16 cellular contexts compared by ENCODE assay signal in the genomic region with DNA sequence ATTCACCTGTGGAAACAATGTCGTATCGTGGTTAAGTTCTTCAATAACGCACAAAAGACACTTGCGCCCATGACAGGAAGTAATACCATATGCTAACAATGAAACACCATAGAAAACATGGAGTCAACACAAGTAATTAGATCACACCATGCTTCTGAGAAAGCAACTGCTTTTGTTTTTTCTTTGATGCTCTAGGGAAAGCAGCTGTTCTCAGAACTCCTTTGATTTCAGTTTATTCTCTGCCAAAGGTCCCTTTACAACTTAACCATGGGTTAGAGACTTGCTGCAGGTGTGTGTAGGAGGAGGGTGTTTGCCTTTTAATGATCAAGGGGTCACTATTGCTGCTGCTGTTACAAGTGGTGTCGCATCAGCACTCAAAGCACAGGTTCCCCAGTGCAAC.
"Had no signal": no experiment of that assay in that cellular context is flagged by ENCODE, and none has a peak within 500 bp of the region (broad histone marks: within the 10 kb centered on the region; RNA-seq: fewer than 3 reads in every experiment).

No MANE protein-coding gene starts in this region.

- H3K4me3 ChIP-seq: ascending aorta, breast epithelium, left ventricle myocardium inferior had no signal

- H3K36me3 Mint-ChIP-seq: activated CD4-positive, alpha-beta memory T cell treated with anti-CD3 and anti-CD28 coated beads for 36 hours; natural killer cell treated with Interleukin-12 subunit alpha and Interleukin-12 subunit beta and Interleukin-15 and Interleukin-18, amount 100 ng/mL, for 72 hours; stimulated activated memory B cell treated with anti-CD40 and anti-IgM and Interleukin-4, amounts not matched to agents 10 μg/mL and 1 μg/mL and 100 μg/mL, for 72 hours had no signal

- DNase-seq: activated CD4-positive, alpha-beta memory T cell treated with anti-CD3 and anti-CD28 coated beads for 36 hours; activated CD4-positive, alpha-beta T cell treated with anti-CD3 and anti-CD28 coated beads for 36 hours; activated effector memory CD4-positive, alpha-beta T cell treated with anti-CD3 and anti-CD28 coated beads, Interleukin-2, amount 50 U/mL, for 16 hours; activated T-cell treated with anti-CD3 and anti-CD28 coated beads, Interleukin-2, amount 50 U/mL, for 4 hours; effector CD8-positive, alpha-beta T cell; foreskin fibroblast; hippocampal formation; left ventricle myocardium inferior; retina; stimulated activated CD4-positive, alpha-beta T cell treated with anti-CD3 and anti-CD28 coated beads, Interleukin-2, amount 100 ng/mL, for 48 hours had no signal

- H3K9me3 ChIP-seq: ascending aorta, breast epithelium had no signal

- H3K27me3 ChIP-seq: ascending aorta had no signal

- H3K27me3 Mint-ChIP-seq: activated CD4-positive, alpha-beta memory T cell treated with anti-CD3 and anti-CD28 coated beads for 36 hours had no signal

- H3K4me1 Mint-ChIP-seq: stimulated activated memory B cell treated with anti-CD40 and anti-IgM and Interleukin-4, amounts not matched to agents 10 μg/mL and 1 μg/mL and 100 μg/mL, for 72 hours had no signal

- H3K27ac Mint-ChIP-seq: activated CD4-positive, alpha-beta memory T cell treated with anti-CD3 and anti-CD28 coated beads for 36 hours; activated CD4-positive, alpha-beta T cell treated with anti-CD3 and anti-CD28 coated beads for 36 hours; natural killer cell treated with Interleukin-12 subunit alpha and Interleukin-12 subunit beta and Interleukin-15 and Interleukin-18, amount 100 ng/mL, for 72 hours; stimulated activated memory B cell treated with anti-CD40 and anti-IgM and Interleukin-4, amounts not matched to agents 10 μg/mL and 1 μg/mL and 100 μg/mL, for 72 hours had no signal

- H3K4me3 Mint-ChIP-seq: activated CD4-positive, alpha-beta memory T cell treated with anti-CD3 and anti-CD28 coated beads for 36 hours; activated CD4-positive, alpha-beta T cell treated with anti-CD3 and anti-CD28 coated beads for 36 hours; activated T-cell treated with anti-CD3 and anti-CD28 coated beads, Interleukin-2, amount 50 U/mL, for 4 hours; natural killer cell treated with Interleukin-12 subunit alpha and Interleukin-12 subunit beta and Interleukin-15 and Interleukin-18, amount 100 ng/mL, for 72 hours; stimulated activated memory B cell treated with anti-CD40 and anti-IgM and Interleukin-4, amounts not matched to agents 10 μg/mL and 1 μg/mL and 100 μg/mL, for 72 hours had no signal

- H3K27ac ChIP-seq: ascending aorta, breast epithelium, left ventricle myocardium inferior had no signal

- H3K36me3 ChIP-seq: ascending aorta, breast epithelium, left ventricle myocardium inferior had no signal

- ATAC-seq: activated CD4-positive, alpha-beta T cell treated with anti-CD3 and anti-CD28 coated beads for 36 hours; activated T-cell treated with anti-CD3 and anti-CD28 coated beads, Interleukin-2, amount 50 U/mL, for 4 hours; natural killer cell treated with Interleukin-12 subunit alpha and Interleukin-12 subunit beta and Interleukin-15 and Interleukin-18, amount 100 ng/mL, for 72 hours; stimulated activated memory B cell treated with anti-CD40 and anti-IgM and Interleukin-4, amounts not matched to agents 10 μg/mL and 1 μg/mL and 100 μg/mL, for 72 hours had no signal

- H3K9me3 Mint-ChIP-seq: activated CD4-positive, alpha-beta memory T cell treated with anti-CD3 and anti-CD28 coated beads for 36 hours; activated T-cell treated with anti-CD3 and anti-CD28 coated beads, Interleukin-2, amount 50 U/mL, for 4 hours; natural killer cell treated with Interleukin-12 subunit alpha and Interleukin-12 subunit beta and Interleukin-15 and Interleukin-18, amount 100 ng/mL, for 72 hours; stimulated activated memory B cell treated with anti-CD40 and anti-IgM and Interleukin-4, amounts not matched to agents 10 μg/mL and 1 μg/mL and 100 μg/mL, for 72 hours had no signal

- H3K4me1 ChIP-seq: ascending aorta, breast epithelium had no signal

- FAIRE-seq: endothelial cell of umbilical vein, keratinocyte had no signal
